Comparison of ENCODE assay signal across 1 cellular context in the genomic region with DNA sequence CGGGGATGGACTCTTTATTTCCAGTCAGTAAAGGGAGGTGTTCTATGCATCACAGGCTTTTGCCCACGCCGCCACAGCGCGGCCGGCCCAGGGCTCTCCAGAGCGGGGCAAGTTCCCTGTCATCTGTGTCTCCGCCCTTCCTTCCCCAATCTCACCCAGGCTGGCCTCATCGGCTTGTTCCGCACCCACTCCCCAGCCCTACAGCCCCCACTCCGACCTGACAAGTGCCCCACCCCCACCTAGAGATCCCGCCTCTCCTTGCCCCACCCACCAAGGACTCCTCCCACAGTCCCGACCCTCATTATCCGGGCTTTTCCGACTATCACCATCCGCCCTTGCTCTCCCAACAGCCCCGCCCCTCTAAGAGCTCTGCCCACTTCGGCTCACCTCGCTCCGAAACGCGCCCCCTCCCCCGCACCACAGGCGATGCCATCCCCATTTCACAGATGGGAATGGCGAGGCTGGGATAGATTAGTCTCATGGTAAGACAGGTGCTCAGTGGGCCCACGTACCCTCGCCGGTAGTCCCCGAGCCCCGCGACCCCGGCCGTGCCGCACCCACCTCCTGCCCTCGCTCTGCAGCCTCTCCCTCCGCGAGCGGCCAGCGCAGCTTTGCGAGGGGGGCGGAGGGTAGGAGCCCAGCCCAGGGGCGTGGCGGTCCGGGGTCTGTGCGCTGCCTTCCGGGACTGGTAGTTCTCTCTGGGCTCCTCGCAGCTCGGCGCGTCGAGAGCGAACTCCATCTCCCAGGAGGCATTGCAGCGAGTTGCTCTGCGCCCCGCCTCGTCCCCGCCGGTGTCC.
TF ChIP-seq lines count a peak whose summit lies in the region.

A gene with protein sequence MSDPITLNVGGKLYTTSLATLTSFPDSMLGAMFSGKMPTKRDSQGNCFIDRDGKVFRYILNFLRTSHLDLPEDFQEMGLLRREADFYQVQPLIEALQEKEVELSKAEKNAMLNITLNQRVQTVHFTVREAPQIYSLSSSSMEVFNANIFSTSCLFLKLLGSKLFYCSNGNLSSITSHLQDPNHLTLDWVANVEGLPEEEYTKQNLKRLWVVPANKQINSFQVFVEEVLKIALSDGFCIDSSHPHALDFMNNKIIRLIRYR (minus strand): TSS at position 615 of the 797 bp plus-strand sequence. CDS start 14,072 bp downstream, outside the sequence.

TF ChIP-seq in HepG2, 621 proteins besides CTCF, POLR2A, EP300 and RAD21 (continued from another document):
- TF ChIP-seq, protein P1, sequence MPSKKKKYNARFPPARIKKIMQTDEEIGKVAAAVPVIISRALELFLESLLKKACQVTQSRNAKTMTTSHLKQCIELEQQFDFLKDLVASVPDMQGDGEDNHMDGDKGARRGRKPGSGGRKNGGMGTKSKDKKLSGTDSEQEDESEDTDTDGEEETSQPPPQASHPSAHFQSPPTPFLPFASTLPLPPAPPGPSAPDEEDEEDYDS (CRISPR knock-in tag; IDR thresholded peaks at IDR 0.05) = peak; percentile 85
- TF ChIP-seq TCF12 (IDR thresholded peaks at IDR 0.05) = no peak
- 0 out of 2 replicates have a peak, but pooled peaks have one; percentile 48 for TF ChIP-seq TCF12 (CRISPR knock-in tag; IDR thresholded peaks at IDR 0.05)
- peak; percentile 82; the same call in 1 of the 2 replicates for TF ChIP-seq KDM3A (CRISPR knock-in tag; IDR thresholded peaks at IDR 0.05; ENCODE audit: low read depth)
TF ChIP-seq in HepG2: peak in this region for 254.
